ENCODE assay signal across 8 cellular contexts in genomic region chr19:52600639-52601024, GRCh38. TPM values are rescaled to one million over a fixed set of nuclear protein-coding genes. Genes with fewer than 3 reads are reported as not detected.
A peak's percentile ranks its signal among the peaks of the same experiment; 100 is the strongest.
DNase-seq lines count a peak whose midpoint lies in the region; ATAC-seq and TF ChIP-seq lines count a peak whose summit lies in the region.

No MANE protein-coding gene starts in this region.

- no peaks in the 10 kb centered on the region for H3K9me2 ChIP-seq in DOHH2 (replicated peaks; ENCODE audit: control insufficient read depth, low read length)

- H2AFZ ChIP-seq in osteoblast (ENCODE audit: low read length): peak overlapping the region; percentile 77

- peaks cover 55% of the 10 kb centered on the region for H3K36me3 Mint-ChIP-seq in T-helper 2 cell treated with Interferon-gamma antibody and Interleukin-4, amounts not matched to agents 5 μg/mL and 100 μg/mL, for 36 hours (ENCODE audit: low read depth)

- ATAC-seq in HG02678 (IDR thresholded peaks at IDR 0.05; ENCODE audit: unreplicated experiment): peak; percentile 11

- peak; percentile 3 for DNase-seq in T-helper 2 cell treated with Interferon-gamma antibody and Interleukin-4, amounts not matched to agents 5 μg/mL and 100 μg/mL, for 36 hours (ENCODE audit: low spot score)
- DNase-seq in esophagus squamous epithelium (lab: John Stamatoyannopoulos, UW) (no peak), osteoblast (ENCODE audit: insufficient read length, low spot score, missing footprints) (no peak), ecto neural progenitor cell (ENCODE audit: low spot score) (no peak), NCI-H1436 (lab: John Stamatoyannopoulos, UW) (no peak), NCI-H1048 (lab: John Stamatoyannopoulos, UW) (no peak)

- H3K4me1 Mint-ChIP-seq in T-helper 2 cell treated with Interferon-gamma antibody and Interleukin-4, amounts not matched to agents 5 μg/mL and 100 μg/mL, for 36 hours (ENCODE audit: low read depth): peaks cover 11% of the 10 kb centered on the region

- no peaks in the 10 kb centered on the region for H4K20me1 ChIP-seq in DOHH2 (ENCODE audit: control insufficient read depth, insufficient read depth, low read depth, low read length)
- no peaks in the 10 kb centered on the region for H4K20me1 ChIP-seq in osteoblast (ENCODE audit: insufficient read depth, low read length)

- H3K9me3 ChIP-seq in DOHH2 (ENCODE audit: control insufficient read depth, insufficient read depth, low read length) (peaks cover 5% of the 10 kb centered on the region; the same call in 1 of the 2 replicates), esophagus squamous epithelium (peaks cover 0 to 37% (median 6%) of the 10 kb centered on the region in 3 donors), osteoblast (ENCODE audit: low read depth, low read length) (peaks cover 2% of the 10 kb centered on the region)

- H3K36me3 ChIP-seq in DOHH2 (ENCODE audit: control insufficient read depth, low read length): peaks cover 16% of the 10 kb centered on the region
- H3K36me3 ChIP-seq in esophagus squamous epithelium: peaks cover 0 to 14% (median 0%) of the 10 kb centered on the region in 3 donors
- H3K36me3 ChIP-seq in osteoblast (ENCODE audit: insufficient read depth, low read length): peaks cover 9% of the 10 kb centered on the region

- no peak overlapping the region for H3K27ac Mint-ChIP-seq in T-helper 2 cell treated with Interferon-gamma antibody and Interleukin-4, amounts not matched to agents 5 μg/mL and 100 μg/mL, for 36 hours

- peaks cover 62% of the 10 kb centered on the region for H3K9me3 Mint-ChIP-seq in T-helper 2 cell treated with Interferon-gamma antibody and Interleukin-4, amounts not matched to agents 5 μg/mL and 100 μg/mL, for 36 hours

- peaks cover 11% of the 10 kb centered on the region for H3K4me1 ChIP-seq in DOHH2 (ENCODE audit: control insufficient read depth, low read length)
- peaks cover 6 to 29% (median 12%) of the 10 kb centered on the region in 3 donors for H3K4me1 ChIP-seq in esophagus squamous epithelium
- peaks cover 22% of the 10 kb centered on the region for H3K4me1 ChIP-seq in osteoblast (ENCODE audit: insufficient read depth, low read length)

- intact Hi-C loops in esophagus squamous epithelium (cut with DNase I): no loop called here

- TF ChIP-seq CTCF in DOHH2 (IDR thresholded peaks at IDR 0.05; ENCODE audit: low read depth, low read length, poor library complexity, severe bottlenecking) (no peak), esophagus squamous epithelium (IDR thresholded peaks at IDR 0.05) (no peak), osteoblast (IDR thresholded peaks at IDR 0.05; ENCODE audit: extremely low read depth, low read depth, low read length) (no peak)

- H3K27me3 Mint-ChIP-seq in T-helper 2 cell treated with Interferon-gamma antibody and Interleukin-4, amounts not matched to agents 5 μg/mL and 100 μg/mL, for 36 hours (ENCODE audit: low read depth): no peaks in the 10 kb centered on the region

- H3F3A ChIP-seq in DOHH2 (ENCODE audit: control insufficient read depth, insufficient read depth): peaks cover 7% of the 10 kb centered on the region; the same call in 1 of the 2 replicates

- peak overlapping the region; percentile 88 for H3K4me3 Mint-ChIP-seq in T-helper 2 cell treated with Interferon-gamma antibody and Interleukin-4, amounts not matched to agents 5 μg/mL and 100 μg/mL, for 36 hours

- H3K27me3 ChIP-seq in DOHH2 (ENCODE audit: control insufficient read depth, low read length) (no peaks in the 10 kb centered on the region), esophagus squamous epithelium (no peaks in the 10 kb centered on the region), osteoblast (ENCODE audit: insufficient read depth, low read length) (no peaks in the 10 kb centered on the region)

- 2 to 9% methylated on average over 7 to 8 of the region's 15 CpGs for WGBS in esophagus squamous epithelium, 2 donors

- TF ChIP-seq POLR2A in esophagus squamous epithelium (IDR thresholded peaks at IDR 0.05): no peak

- peaks cover 30% of the 10 kb centered on the region for H3K79me2 ChIP-seq in DOHH2 (ENCODE audit: control insufficient read depth, low read length)
- no peaks in the 10 kb centered on the region for H3K79me2 ChIP-seq in osteoblast (ENCODE audit: insufficient read depth, low read length)

- H3K4me3 ChIP-seq in DOHH2 (ENCODE audit: low read length): peak overlapping the region; percentile 93
- peak overlapping the region; percentile 40 to 81 (median 66) for H3K4me3 ChIP-seq in esophagus squamous epithelium
- peak overlapping the region; percentile 85 for H3K4me3 ChIP-seq in osteoblast (ENCODE audit: insufficient read depth, low read length)

- H3K27ac ChIP-seq in DOHH2 (ENCODE audit: low read depth, low read length) (no peak overlapping the region), esophagus squamous epithelium (peak overlapping the region; percentile 69 to 88 (median 80)), osteoblast (ENCODE audit: low read depth, low read length) (peak overlapping the region; percentile 23)

- H3K4me2 ChIP-seq in DOHH2 (ENCODE audit: low read length): peak overlapping the region; percentile 83
- peak overlapping the region; percentile 96 for H3K4me2 ChIP-seq in osteoblast (ENCODE audit: insufficient read depth, low read length)

RNA-seq across cellular contexts. Expression of gene ZNF701, which starts 30.5 kb away (rescaled TPM):
- total RNA-seq in esophagus squamous epithelium (10 to 100 TPM in 1 of 4 donors, 1 to 10 TPM in 3; 5.2 to 13.7 (median 5.5) TPM), osteoblast (14.5 and 17.7 TPM in 2 replicates)

RNA-seq across cellular contexts. Expression of gene ZNF83, which starts 37.5 kb away (rescaled TPM):
- total RNA-seq in esophagus squamous epithelium (10 to 100 TPM; 10.3 to 45.8 (median 15.8) TPM), osteoblast (52.8 and 59.5 TPM in 2 replicates)
